8 cellular contexts compared by ENCODE assay signal in genomic region chr5:103224118-103224893, GRCh38. TPM values are rescaled to one million over a fixed set of nuclear protein-coding genes. Genes with fewer than 3 reads are reported as not detected.
A peak's percentile ranks its signal among the peaks of the same experiment; 100 is the strongest.
DNase-seq lines count a peak whose midpoint lies in the region; ATAC-seq, FAIRE-seq and TF ChIP-seq lines count a peak whose summit lies in the region.

No MANE protein-coding gene starts in this region.

- H3K9ac ChIP-seq in HUES64 (ENCODE audit: low read depth, low read length) = no peak overlapping the region
- H3K9ac ChIP-seq in astrocyte (ENCODE audit: low read length) = peak overlapping the region; percentile 17

- no peaks in the 10 kb centered on the region; the same call in 1 of the 2 replicates for H3K4me1 ChIP-seq in HUES64 (ENCODE audit: insufficient read depth, low read length)
- H3K4me1 ChIP-seq in astrocyte (ENCODE audit: insufficient read depth, low read length) = no peaks in the 10 kb centered on the region

- no peaks in the 10 kb centered on the region for H3K79me2 ChIP-seq in astrocyte (ENCODE audit: insufficient read depth, low read length)

- peak overlapping the region; percentile 66 for H3K4me2 ChIP-seq in astrocyte (ENCODE audit: low read length)

- FAIRE-seq in RCC 7860 (lab: Jason Lieb, UNC) (no peak), astrocyte (lab: Jason Lieb, UNC) (peak; percentile 88)

- H3K36me3 Mint-ChIP-seq in astrocyte (ENCODE audit: low read depth, unreplicated experiment) = no peaks in the 10 kb centered on the region

- peak overlapping the region; percentile 70 for H2AFZ ChIP-seq in astrocyte (ENCODE audit: low read depth, low read length)

- no peaks in the 10 kb centered on the region for H3K27me3 ChIP-seq in HUES64 (ENCODE audit: insufficient read depth, low read length)
- H3K27me3 ChIP-seq in astrocyte (ENCODE audit: insufficient read depth, low read length) = no peaks in the 10 kb centered on the region

- DNase-seq in NCI-H2081 (lab: John Stamatoyannopoulos, UW) (peak; percentile 11 to 45), NCI-H2081 treated with DMSO at 0.1 percent for 48 hours (lab: John Stamatoyannopoulos, UW) (no peak), RCC 7860 (ENCODE audit: low spot score) (peak; percentile 41), astrocyte (ENCODE audit: low read depth) (peak; percentile 50)
- DNase-seq in stimulated activated CD4-positive, alpha-beta T cell treated with anti-CD3 and anti-CD28 coated beads, Interleukin-15, amount 100 ng/mL, for 24 hours = peak; percentile 44

- peaks cover 8% of the 10 kb centered on the region for H3K9me3 Mint-ChIP-seq in astrocyte (ENCODE audit: unreplicated experiment)

- 48% methylated on average over 11 of the region's 11 CpGs for WGBS in HUES64

- no peak overlapping the region for H3K27ac Mint-ChIP-seq in astrocyte (ENCODE audit: unreplicated experiment)

- H3K4me1 Mint-ChIP-seq in astrocyte (ENCODE audit: low read depth, unreplicated experiment) = no peaks in the 10 kb centered on the region

- H3K4me3 Mint-ChIP-seq in astrocyte (ENCODE audit: unreplicated experiment) = no peak overlapping the region

- H3K27ac ChIP-seq in HUES64 (ENCODE audit: low read depth, low read length) (no peak overlapping the region), astrocyte (ENCODE audit: low read depth, low read length) (no peak overlapping the region)

- peak; percentile 72 for TF ChIP-seq CTCF in astrocyte (IDR thresholded peaks at IDR 0.05; ENCODE audit: insufficient read depth, low read depth, low read length)

- no peaks in the 10 kb centered on the region for H3K9me3 ChIP-seq in HUES64 (ENCODE audit: insufficient read depth, low read depth, low read length)
- no peaks in the 10 kb centered on the region for H3K9me3 ChIP-seq in astrocyte (ENCODE audit: insufficient read depth, low read depth, low read length)
- H3K9me3 ChIP-seq in iPS-18c (ENCODE audit: control insufficient read depth, insufficient read depth, low read length) = peaks cover 2% of the 10 kb centered on the region

- H3K36me3 ChIP-seq in HUES64 (ENCODE audit: insufficient read depth, low read length) (no peaks in the 10 kb centered on the region), astrocyte (ENCODE audit: insufficient read depth, low read length) (no peaks in the 10 kb centered on the region)

- H3K4me3 ChIP-seq in HUES64 (ENCODE audit: low read length) (peak overlapping the region; percentile 36), astrocyte (ENCODE audit: insufficient read depth, low read depth, low read length) (no peak overlapping the region), iPS-18c (ENCODE audit: insufficient read depth, low read depth, low read length) (peak overlapping the region; percentile 6; the same call in 1 of the 2 replicates)

- ATAC-seq in GM21737 (IDR thresholded peaks at IDR 0.05; ENCODE audit: unreplicated experiment) = peak; percentile 84

- H4K20me1 ChIP-seq in astrocyte (ENCODE audit: insufficient read depth, low read length) = no peaks in the 10 kb centered on the region

- H3K27me3 Mint-ChIP-seq in astrocyte (ENCODE audit: low read depth, unreplicated experiment) = peaks cover 4% of the 10 kb centered on the region

RNA-seq across cellular contexts. Expression of gene MACIR, which starts 34.3 kb away (rescaled TPM):
- polyA plus RNA-seq in HUES64 (2013, experiment 1 of 2) = 12.8 TPM
- 14.6 TPM for polyA plus RNA-seq in HUES64 (2013, experiment 2 of 2)
- 19.5 and 27.1 TPM in 2 replicates for total RNA-seq in astrocyte
